Comparison of ENCODE assay signal across 8 cellular contexts in the genomic region with DNA sequence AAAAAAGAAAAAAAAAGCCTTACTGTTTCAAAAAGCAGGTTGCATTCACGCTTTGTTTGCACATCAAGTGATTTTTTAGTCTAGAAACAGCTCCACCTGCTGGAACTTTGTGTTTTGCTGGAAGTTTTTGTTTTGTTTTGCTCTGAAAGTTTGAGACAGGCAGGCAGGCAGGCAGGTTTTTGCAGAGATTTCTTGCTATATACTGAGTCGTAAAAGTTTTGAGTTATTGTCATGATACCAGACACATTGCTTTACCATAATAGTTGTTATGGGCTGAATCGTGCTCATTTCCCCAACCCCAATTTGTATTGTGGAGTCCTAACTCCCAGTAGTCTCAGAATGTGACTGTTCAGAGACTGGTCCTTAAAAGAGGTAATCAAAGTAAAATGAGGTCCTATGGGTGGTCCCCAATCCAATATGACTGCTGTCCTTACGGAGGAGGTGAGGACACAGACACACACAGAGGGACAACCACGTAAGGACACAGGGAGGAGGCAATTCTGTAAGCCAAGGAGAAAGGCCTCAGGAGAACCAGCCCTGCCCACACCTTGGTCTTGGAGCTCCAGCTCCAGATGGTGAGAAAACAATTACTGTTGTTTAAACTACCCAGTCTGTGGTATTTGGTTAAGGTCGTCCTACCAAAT.
DNase-seq lines count a peak whose midpoint lies in the region; ATAC-seq and TF ChIP-seq lines count a peak whose summit lies in the region.

No MANE protein-coding gene starts in this region.

- H3K27me3 Mint-ChIP-seq in nephron (ENCODE audit: low read depth), result peaks cover 18% of the 10 kb centered on the region

- no peaks in the 10 kb centered on the region for H3K9me3 Mint-ChIP-seq in nephron

- ATAC-seq in HG02798 (IDR thresholded peaks at IDR 0.05; ENCODE audit: poor library complexity, unreplicated experiment), result no peak
- no peak for ATAC-seq in HG03439 (IDR thresholded peaks at IDR 0.05; ENCODE audit: unreplicated experiment)

- no peak overlapping the region for H3K4me3 Mint-ChIP-seq in nephron

- H3K4me1 Mint-ChIP-seq in nephron, result no peaks in the 10 kb centered on the region

- no peaks in the 10 kb centered on the region for H3K36me3 Mint-ChIP-seq in nephron (ENCODE audit: low read depth)

- no peak overlapping the region for H3K27ac Mint-ChIP-seq in nephron

- peak; percentile 63 to 67 (median 67) for TF ChIP-seq CTCF in nephron (IDR thresholded peaks at IDR 0.05; ENCODE audit: unreplicated experiment in 3 of 3)

- DNase-seq in DMS79 treated with DMSO at 0.1 percent for 48 hours (lab: John Stamatoyannopoulos, UW) (peak; percentile 6), DMS79 (lab: John Stamatoyannopoulos, UW) (no peak), HCEC 1CT (peak; percentile 25), SKM-1 (lab: John Stamatoyannopoulos, UW; ENCODE audit: unreplicated experiment) (peak; percentile 1)
- peak; percentile 14 for DNase-seq in effector CD4-positive, alpha-beta T cell
